5 cellular contexts compared by ENCODE assay signal in the genomic region with DNA sequence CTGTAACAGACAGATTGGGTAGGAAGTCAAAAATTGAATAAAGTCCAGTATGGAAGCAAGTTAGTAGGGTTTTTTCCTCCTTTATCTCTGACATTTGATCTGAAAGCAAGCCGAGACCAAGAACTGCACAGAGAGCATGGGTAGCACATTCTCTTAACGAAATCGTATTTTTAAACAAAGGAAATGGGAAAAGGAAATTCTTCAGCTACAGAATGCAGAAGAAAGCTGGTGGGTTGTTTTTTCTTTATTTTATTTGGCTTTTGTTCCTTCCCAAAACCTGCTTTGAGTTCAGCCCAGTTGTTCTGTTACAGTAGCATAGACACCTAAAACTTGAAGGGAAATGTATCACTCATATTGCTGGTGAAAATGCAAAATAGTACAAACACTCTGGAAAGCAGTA.
"Had no signal": no experiment of that assay in that cellular context is flagged by ENCODE, and none has a peak within 500 bp of the region (broad histone marks: within the 10 kb centered on the region; RNA-seq: fewer than 3 reads in every experiment).

No MANE protein-coding gene starts in this region.

- H2AFZ ChIP-seq: GM23338 had no signal

- H3K4me3 ChIP-seq: GM23338, K562 had no signal

- H3K4me1 Mint-ChIP-seq: GM23338, H9 had no signal

- H3K27ac Mint-ChIP-seq: GM23338, H9 had no signal

- H3K4me3 Mint-ChIP-seq: GM23338, H9 had no signal

- DNase-seq: H9, HCEC 1CT, IMR-90 had no signal
